Comparison of ENCODE assay signal across 9 cellular contexts in the genomic region with DNA sequence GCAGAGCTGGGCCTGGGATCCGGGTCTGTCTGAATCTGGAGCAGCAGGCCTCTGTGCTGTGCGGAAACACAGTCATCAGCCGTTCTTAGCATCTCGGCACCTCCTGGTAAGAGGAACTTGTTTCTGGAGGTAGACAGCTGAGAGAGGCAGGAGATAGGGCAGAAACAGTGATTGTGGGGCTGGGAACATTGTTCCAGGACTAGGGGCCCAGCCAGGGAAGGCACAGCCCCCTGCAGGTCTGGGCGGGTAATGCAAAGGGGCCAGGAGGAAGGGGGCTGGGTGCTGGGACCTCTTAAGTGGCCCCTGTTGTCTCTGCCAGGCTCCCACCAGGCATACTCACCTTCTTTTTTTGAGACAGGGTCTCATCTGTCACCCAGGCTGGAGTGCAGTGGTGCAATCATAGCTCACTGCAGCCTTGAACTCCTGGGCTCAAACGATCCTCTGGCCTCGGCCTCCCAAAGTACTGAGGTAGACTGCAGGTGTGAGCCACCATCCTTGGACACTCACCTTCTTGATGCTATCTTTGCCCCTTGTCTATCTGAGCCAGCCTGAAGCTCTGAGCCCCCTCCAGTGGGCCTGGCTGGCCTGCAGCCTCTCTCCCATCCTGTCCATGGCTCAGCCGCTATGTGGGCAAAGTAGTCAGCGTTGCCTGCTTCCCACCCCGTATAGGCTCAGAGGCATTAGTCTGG.
DNase-seq lines count a peak whose midpoint lies in the region; ATAC-seq, FAIRE-seq and TF ChIP-seq lines count a peak whose summit lies in the region.
"Had no signal": no experiment of that assay in that cellular context is flagged by ENCODE, and none has a peak within 500 bp of the region (broad histone marks: within the 10 kb centered on the region; RNA-seq: fewer than 3 reads in every experiment).

No MANE protein-coding gene starts in this region.

- no peak overlapping the region for H3K18ac ChIP-seq in trophoblast cell (ENCODE audit: low read length)

- H3K4me1 ChIP-seq in KMS-11 (ENCODE audit: low read depth, poor library complexity, severe bottlenecking) (no peaks in the 10 kb centered on the region), trophoblast cell (ENCODE audit: control insufficient read depth in 1 of 2, insufficient read depth in 2 of 2, low read length in 2 of 2) (peaks cover 16 to 18% of the 10 kb centered on the region in 2 experiments)

- no peak overlapping the region for H3K23ac ChIP-seq in trophoblast cell (ENCODE audit: low read length)

- H3K4me3 Mint-ChIP-seq in activated CD4-positive, alpha-beta T cell treated with anti-CD3 and anti-CD28 coated beads for 36 hours: no peak overlapping the region

- no peak overlapping the region for H2BK5ac ChIP-seq in trophoblast cell (ENCODE audit: low read depth, low read length, poor library complexity)

- ATAC-seq in activated CD4-positive, alpha-beta T cell treated with anti-CD3 and anti-CD28 coated beads for 36 hours: no peak
- ATAC-seq in HG02870 (IDR thresholded peaks at IDR 0.05; ENCODE audit: unreplicated experiment): no peak
- no peak for ATAC-seq in HG03175 (IDR thresholded peaks at IDR 0.05; ENCODE audit: unreplicated experiment)

- no peak overlapping the region for H3K14ac ChIP-seq in trophoblast cell (ENCODE audit: low read length)

- H3K27ac Mint-ChIP-seq in activated CD4-positive, alpha-beta T cell treated with anti-CD3 and anti-CD28 coated beads for 36 hours: no peak overlapping the region

- POLR2A ChIA-PET in activated CD4-positive, alpha-beta T cell treated with anti-CD3 and anti-CD28 coated beads for 36 hours (lab: Charles Lee): no interaction called here

- H3K79me1 ChIP-seq in trophoblast cell (ENCODE audit: low read length): peaks cover 6% of the 10 kb centered on the region

- H3K27me3 Mint-ChIP-seq in activated CD4-positive, alpha-beta T cell treated with anti-CD3 and anti-CD28 coated beads for 36 hours: peaks cover 13% of the 10 kb centered on the region

- H3K27ac ChIP-seq in KMS-11 (no peak overlapping the region), trophoblast cell (ENCODE audit: low read depth, low read length) (no peak overlapping the region)

- no peak overlapping the region for H2AFZ ChIP-seq in KMS-11 (ENCODE audit: low read depth)
- H2AFZ ChIP-seq in trophoblast cell (ENCODE audit: insufficient read depth, low read length, poor library complexity): no peak overlapping the region

- no peak for FAIRE-seq in bronchial epithelial cell (lab: Jason Lieb, UNC)

- peak overlapping the region; percentile 19 for H2BK12ac ChIP-seq in trophoblast cell (ENCODE audit: low read length)

- H3K27me3 ChIP-seq in KMS-11 (ENCODE audit: insufficient read depth, low read depth) (peaks cover 56% of the 10 kb centered on the region), bronchial epithelial cell (ENCODE audit: control insufficient read depth, insufficient read depth, low read length) (peaks cover 3% of the 10 kb centered on the region), trophoblast cell (ENCODE audit: insufficient read depth, low read length) (no peaks in the 10 kb centered on the region)

- no peak overlapping the region for H2BK120ac ChIP-seq in trophoblast cell (ENCODE audit: insufficient read depth, low read length, poor library complexity)

- H3K79me2 ChIP-seq in KMS-11 (ENCODE audit: insufficient read depth, low read depth): no peaks in the 10 kb centered on the region
- no peaks in the 10 kb centered on the region for H3K79me2 ChIP-seq in trophoblast cell (ENCODE audit: control insufficient read depth, insufficient read depth, low read length, poor library complexity)

- H4K20me1 ChIP-seq in KMS-11 (ENCODE audit: insufficient read depth): no peaks in the 10 kb centered on the region

- H4K91ac ChIP-seq in trophoblast cell (ENCODE audit: low read depth, low read length): no peak overlapping the region

- no peaks in the 10 kb centered on the region for H3K4me1 Mint-ChIP-seq in activated CD4-positive, alpha-beta T cell treated with anti-CD3 and anti-CD28 coated beads for 36 hours

- no peak overlapping the region for H3K4me2 ChIP-seq in KMS-11
- H3K4me2 ChIP-seq in trophoblast cell (ENCODE audit: low read length): no peak overlapping the region

- no peak overlapping the region for H4K8ac ChIP-seq in trophoblast cell (ENCODE audit: low read depth, low read length)

- H3K36me3 Mint-ChIP-seq in activated CD4-positive, alpha-beta T cell treated with anti-CD3 and anti-CD28 coated beads for 36 hours (ENCODE audit: low read depth): no peaks in the 10 kb centered on the region

- H3K9me3 ChIP-seq in trophoblast cell (ENCODE audit: insufficient read depth, low read depth, low read length): peaks cover 2% of the 10 kb centered on the region

- no peak overlapping the region for H4K12ac ChIP-seq in trophoblast cell (ENCODE audit: low read depth, low read length)

- H3K4ac ChIP-seq in trophoblast cell (ENCODE audit: low read depth, low read length): no peak overlapping the region

- no CpG with 5 or more reads among the region's 10 CpGs for WGBS in trophoblast cell (ENCODE audit: extremely low coverage, insufficient coverage, insufficient read length)

- peak; percentile 58 for TF ChIP-seq CTCF in KMS-11 (conservative IDR thresholded peaks at IDR 0.05; ENCODE audit: low read depth, low read length)
- peak; percentile 55 for TF ChIP-seq CTCF in bronchial epithelial cell (IDR thresholded peaks at IDR 0.05; ENCODE audit: insufficient read depth, low read length, severe bottlenecking)

- CTCF ChIA-PET in activated CD4-positive, alpha-beta T cell treated with anti-CD3 and anti-CD28 coated beads for 36 hours (lab: Charles Lee): interaction anchor here (0.6 to 0.9 kb wide), 3 partner anchors 9 to 506 kb away, joined by 3 read pairs; no protein-coding TSS in a partner anchor

- H3K9me3 Mint-ChIP-seq in activated CD4-positive, alpha-beta T cell treated with anti-CD3 and anti-CD28 coated beads for 36 hours (ENCODE audit: low read depth): no peaks in the 10 kb centered on the region

- H3K4me3 ChIP-seq in KMS-11 (IDR thresholded peaks at IDR 0.05; ENCODE audit: insufficient read depth, low read depth, low read length) (no peak overlapping the region), bronchial epithelial cell (ENCODE audit: low read depth, low read length) (no peak overlapping the region), trophoblast cell (ENCODE audit: low read depth, low read length) (no peak overlapping the region)

- H2AK5ac ChIP-seq in trophoblast cell (ENCODE audit: low read length): peak overlapping the region; percentile 1

- intact Hi-C loops in activated CD4-positive, alpha-beta T cell treated with anti-CD3 and anti-CD28 coated beads for 36 hours (cut with DNase I, micrococcal nuclease): no loop called here

- H3K36me3 ChIP-seq in KMS-11 (ENCODE audit: insufficient read depth): no peaks in the 10 kb centered on the region
- no peaks in the 10 kb centered on the region for H3K36me3 ChIP-seq in bronchial epithelial cell (ENCODE audit: control insufficient read depth, insufficient read depth, low read length)
- H3K36me3 ChIP-seq in trophoblast cell (ENCODE audit: control insufficient read depth in 1 of 2, insufficient read depth in 2 of 2, low read length in 2 of 2): no peaks in the 10 kb centered on the region

- peak; percentile 48 for DNase-seq in activated CD4-positive, alpha-beta T cell treated with anti-CD3 and anti-CD28 coated beads for 36 hours
- no peak for DNase-seq in activated CD4-positive, alpha-beta T cell treated with anti-CD3 and anti-CD28 coated beads for 1 hour
- DNase-seq in bronchial epithelial cell (ENCODE audit: low read depth): no peak
- DNase-seq in trophoblast cell: peak; percentile 63 to 71
- no peak for DNase-seq in SKM-1 (lab: John Stamatoyannopoulos, UW; ENCODE audit: unreplicated experiment)
- DNase-seq: central memory CD4-positive, alpha-beta T cell had no signal

- H3K9ac ChIP-seq in KMS-11: no peak overlapping the region
- H3K9ac ChIP-seq in trophoblast cell (ENCODE audit: low read length): no peak overlapping the region

Comparison
In these comparisons a context has a peak if more than half of its experiments do, and no peak if none do; other contexts are left out.
1. DNase-seq: peak in activated CD4-positive, alpha-beta T cell treated with anti-CD3 and anti-CD28 coated beads for 36 hours (single experiment) and trophoblast cell (2 of 2); none in activated CD4-positive, alpha-beta T cell treated with anti-CD3 and anti-CD28 coated beads for 1 hour (single experiment), bronchial epithelial cell (single experiment) and SKM-1 (single experiment).